1 cellular context compared by ENCODE assay signal in the genomic region with DNA sequence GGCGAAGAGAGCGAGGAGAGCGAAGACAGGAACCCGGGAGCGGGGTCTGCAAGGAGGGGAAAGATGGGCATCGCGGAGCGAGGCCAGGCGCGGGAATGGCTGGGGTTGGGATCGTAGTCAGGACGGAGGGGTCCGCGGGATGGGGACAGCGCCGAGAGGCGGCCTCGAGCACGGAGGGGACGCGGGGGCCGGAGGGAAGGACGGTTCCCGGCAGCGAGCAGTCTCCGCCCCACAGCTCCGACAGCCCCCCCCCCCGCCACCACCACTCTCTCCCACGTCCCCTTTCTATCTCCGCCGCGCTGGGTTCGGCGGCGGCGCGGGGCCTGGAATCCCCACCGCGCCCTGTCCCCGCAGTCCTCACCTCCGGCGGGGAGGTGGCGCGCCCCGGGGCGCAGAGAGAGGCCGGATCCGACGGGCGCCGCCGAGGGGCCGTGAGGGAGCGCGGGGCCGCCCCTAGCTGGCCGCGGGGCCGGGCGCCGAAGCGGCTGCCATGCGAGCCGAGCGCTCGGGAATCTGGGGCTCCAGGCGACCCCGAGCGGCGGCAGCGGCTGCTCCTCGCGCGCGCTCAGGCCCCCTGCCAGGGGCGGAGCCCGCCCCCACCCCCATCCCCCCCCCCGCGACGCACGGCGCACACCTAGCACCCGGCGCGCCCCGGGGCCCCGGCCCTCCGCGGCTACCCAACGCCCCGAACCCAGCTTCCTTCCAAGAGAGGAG.
TF ChIP-seq lines count a peak whose summit lies in the region.

A gene with protein sequence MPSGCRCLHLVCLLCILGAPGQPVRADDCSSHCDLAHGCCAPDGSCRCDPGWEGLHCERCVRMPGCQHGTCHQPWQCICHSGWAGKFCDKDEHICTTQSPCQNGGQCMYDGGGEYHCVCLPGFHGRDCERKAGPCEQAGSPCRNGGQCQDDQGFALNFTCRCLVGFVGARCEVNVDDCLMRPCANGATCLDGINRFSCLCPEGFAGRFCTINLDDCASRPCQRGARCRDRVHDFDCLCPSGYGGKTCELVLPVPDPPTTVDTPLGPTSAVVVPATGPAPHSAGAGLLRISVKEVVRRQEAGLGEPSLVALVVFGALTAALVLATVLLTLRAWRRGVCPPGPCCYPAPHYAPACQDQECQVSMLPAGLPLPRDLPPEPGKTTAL (minus strand): TSS at position 515 of the 714 bp plus-strand sequence. CDS start 723 bp downstream, outside the sequence.

TF ChIP-seq in GM12878, 131 proteins besides CTCF, POLR2A, EP300 and RAD21 (continued from another document):
- no peak for TF ChIP-seq NKRF (conservative IDR thresholded peaks at IDR 0.05)
- TF ChIP-seq DPF2 (IDR thresholded peaks at IDR 0.05) = 0 out of 2 replicates have a peak, but pooled peaks have one; percentile 20
- TF ChIP-seq TARDBP (IDR thresholded peaks at IDR 0.05; ENCODE audit: borderline replicate concordance) = no peak
- TF ChIP-seq PAX5 (IDR thresholded peaks at IDR 0.05; ENCODE audit: borderline replicate concordance, low read depth, low read length) = no peak
- no peak for TF ChIP-seq ZNF622 (IDR thresholded peaks at IDR 0.05)
- TF ChIP-seq ZBED1 (IDR thresholded peaks at IDR 0.05; ENCODE audit: borderline replicate concordance) = no peak
- TF ChIP-seq MEF2A (IDR thresholded peaks at IDR 0.05; ENCODE audit: insufficient read depth, low read depth, low read length) = no peak
- TF ChIP-seq YY1 (IDR thresholded peaks at IDR 0.05; ENCODE audit: low read depth, low read length) = no peak
- TF ChIP-seq BACH1 (IDR thresholded peaks at IDR 0.05; ENCODE audit: borderline replicate concordance) = no peak
- TF ChIP-seq ESRRA (IDR thresholded peaks at IDR 0.05; ENCODE audit: low read length) = no peak
- no peak for TF ChIP-seq FOXK2 (IDR thresholded peaks at IDR 0.05)
- TF ChIP-seq NFXL1 (IDR thresholded peaks at IDR 0.05; ENCODE audit: borderline replicate concordance) = no peak
- TF ChIP-seq RBBP5 (conservative IDR thresholded peaks at IDR 0.05) = no peak
- no peak for TF ChIP-seq TBL1XR1 (IDR thresholded peaks at IDR 0.05; ENCODE audit: low read depth, low read length)
- TF ChIP-seq, protein P1, sequence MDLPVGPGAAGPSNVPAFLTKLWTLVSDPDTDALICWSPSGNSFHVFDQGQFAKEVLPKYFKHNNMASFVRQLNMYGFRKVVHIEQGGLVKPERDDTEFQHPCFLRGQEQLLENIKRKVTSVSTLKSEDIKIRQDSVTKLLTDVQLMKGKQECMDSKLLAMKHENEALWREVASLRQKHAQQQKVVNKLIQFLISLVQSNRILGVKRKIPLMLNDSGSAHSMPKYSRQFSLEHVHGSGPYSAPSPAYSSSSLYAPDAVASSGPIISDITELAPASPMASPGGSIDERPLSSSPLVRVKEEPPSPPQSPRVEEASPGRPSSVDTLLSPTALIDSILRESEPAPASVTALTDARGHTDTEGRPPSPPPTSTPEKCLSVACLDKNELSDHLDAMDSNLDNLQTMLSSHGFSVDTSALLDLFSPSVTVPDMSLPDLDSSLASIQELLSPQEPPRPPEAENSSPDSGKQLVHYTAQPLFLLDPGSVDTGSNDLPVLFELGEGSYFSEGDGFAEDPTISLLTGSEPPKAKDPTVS (IDR thresholded peaks at IDR 0.05; ENCODE audit: low read depth, low read length) = no peak
- no peak for TF ChIP-seq FOXM1 (IDR thresholded peaks at IDR 0.05; ENCODE audit: low read depth, low read length)
- TF ChIP-seq SKIL (IDR thresholded peaks at IDR 0.05; ENCODE audit: low read depth, poor library complexity, severe bottlenecking) = no peak
- TF ChIP-seq ZBTB11 (CRISPR knock-in tag; IDR thresholded peaks at IDR 0.05) = no peak
- no peak for TF ChIP-seq CHD4 (IDR thresholded peaks at IDR 0.05)
- TF ChIP-seq ZNF207 (IDR thresholded peaks at IDR 0.05; ENCODE audit: borderline replicate concordance) = no peak
- TF ChIP-seq ZSCAN29 (IDR thresholded peaks at IDR 0.05) = no peak
- peak; percentile 24 for TF ChIP-seq BCL3 (IDR thresholded peaks at IDR 0.05; ENCODE audit: borderline replicate concordance, insufficient read depth, low read depth, low read length, poor library complexity, severe bottlenecking)
- no peak for TF ChIP-seq E2F4 (IDR thresholded peaks at IDR 0.05; ENCODE audit: low read depth, low read length)
- no peak for TF ChIP-seq E2F8 (IDR thresholded peaks at IDR 0.05; ENCODE audit: low read depth, partially characterized antibody)
- TF ChIP-seq, protein P2, sequence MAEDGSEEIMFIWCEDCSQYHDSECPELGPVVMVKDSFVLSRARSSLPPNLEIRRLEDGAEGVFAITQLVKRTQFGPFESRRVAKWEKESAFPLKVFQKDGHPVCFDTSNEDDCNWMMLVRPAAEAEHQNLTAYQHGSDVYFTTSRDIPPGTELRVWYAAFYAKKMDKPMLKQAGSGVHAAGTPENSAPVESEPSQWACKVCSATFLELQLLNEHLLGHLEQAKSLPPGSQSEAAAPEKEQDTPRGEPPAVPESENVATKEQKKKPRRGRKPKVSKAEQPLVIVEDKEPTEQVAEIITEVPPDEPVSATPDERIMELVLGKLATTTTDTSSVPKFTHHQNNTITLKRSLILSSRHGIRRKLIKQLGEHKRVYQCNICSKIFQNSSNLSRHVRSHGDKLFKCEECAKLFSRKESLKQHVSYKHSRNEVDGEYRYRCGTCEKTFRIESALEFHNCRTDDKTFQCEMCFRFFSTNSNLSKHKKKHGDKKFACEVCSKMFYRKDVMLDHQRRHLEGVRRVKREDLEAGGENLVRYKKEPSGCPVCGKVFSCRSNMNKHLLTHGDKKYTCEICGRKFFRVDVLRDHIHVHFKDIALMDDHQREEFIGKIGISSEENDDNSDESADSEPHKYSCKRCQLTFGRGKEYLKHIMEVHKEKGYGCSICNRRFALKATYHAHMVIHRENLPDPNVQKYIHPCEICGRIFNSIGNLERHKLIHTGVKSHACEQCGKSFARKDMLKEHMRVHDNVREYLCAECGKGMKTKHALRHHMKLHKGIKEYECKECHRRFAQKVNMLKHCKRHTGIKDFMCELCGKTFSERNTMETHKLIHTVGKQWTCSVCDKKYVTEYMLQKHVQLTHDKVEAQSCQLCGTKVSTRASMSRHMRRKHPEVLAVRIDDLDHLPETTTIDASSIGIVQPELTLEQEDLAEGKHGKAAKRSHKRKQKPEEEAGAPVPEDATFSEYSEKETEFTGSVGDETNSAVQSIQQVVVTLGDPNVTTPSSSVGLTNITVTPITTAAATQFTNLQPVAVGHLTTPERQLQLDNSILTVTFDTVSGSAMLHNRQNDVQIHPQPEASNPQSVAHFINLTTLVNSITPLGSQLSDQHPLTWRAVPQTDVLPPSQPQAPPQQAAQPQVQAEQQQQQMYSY (CRISPR knock-in tag; IDR thresholded peaks at IDR 0.05) = no peak
- TF ChIP-seq, protein P3, sequence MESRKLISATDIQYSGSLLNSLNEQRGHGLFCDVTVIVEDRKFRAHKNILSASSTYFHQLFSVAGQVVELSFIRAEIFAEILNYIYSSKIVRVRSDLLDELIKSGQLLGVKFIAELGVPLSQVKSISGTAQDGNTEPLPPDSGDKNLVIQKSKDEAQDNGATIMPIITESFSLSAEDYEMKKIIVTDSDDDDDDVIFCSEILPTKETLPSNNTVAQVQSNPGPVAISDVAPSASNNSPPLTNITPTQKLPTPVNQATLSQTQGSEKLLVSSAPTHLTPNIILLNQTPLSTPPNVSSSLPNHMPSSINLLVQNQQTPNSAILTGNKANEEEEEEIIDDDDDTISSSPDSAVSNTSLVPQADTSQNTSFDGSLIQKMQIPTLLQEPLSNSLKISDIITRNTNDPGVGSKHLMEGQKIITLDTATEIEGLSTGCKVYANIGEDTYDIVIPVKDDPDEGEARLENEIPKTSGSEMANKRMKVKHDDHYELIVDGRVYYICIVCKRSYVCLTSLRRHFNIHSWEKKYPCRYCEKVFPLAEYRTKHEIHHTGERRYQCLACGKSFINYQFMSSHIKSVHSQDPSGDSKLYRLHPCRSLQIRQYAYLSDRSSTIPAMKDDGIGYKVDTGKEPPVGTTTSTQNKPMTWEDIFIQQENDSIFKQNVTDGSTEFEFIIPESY (IDR thresholded peaks at IDR 0.05) = no peak
- TF ChIP-seq HCFC1 (IDR thresholded peaks at IDR 0.05; ENCODE audit: low read length) = no peak
- no peak for TF ChIP-seq CHD1 (IDR thresholded peaks at IDR 0.05; ENCODE audit: low read depth, low read length)
- TF ChIP-seq LARP7 (IDR thresholded peaks at IDR 0.05) = 0 out of 2 replicates have a peak, but pooled peaks have one; percentile 41
